10 cellular contexts compared by ENCODE assay signal in genomic region chr5:149837680-149838269, GRCh38.
DNase-seq lines count a peak whose midpoint lies in the region; ATAC-seq, FAIRE-seq and TF ChIP-seq lines count a peak whose summit lies in the region.
"Had no signal": no experiment of that assay in that cellular context is flagged by ENCODE, and none has a peak within 500 bp of the region (broad histone marks: within the 10 kb centered on the region; RNA-seq: fewer than 3 reads in every experiment).

No MANE protein-coding gene starts in this region.

- 43 to 53% methylated on average over 7 of the region's 7 CpGs for WGBS in body of pancreas, 2 donors

- H3K27me3 ChIP-seq in body of pancreas, result no peaks in the 10 kb centered on the region
- H3K27me3 ChIP-seq in keratinocyte (ENCODE audit: control insufficient read depth, extremely low read depth, insufficient read depth, low read length), result no peaks in the 10 kb centered on the region

- H3K9me3 ChIP-seq in body of pancreas (no peaks in the 10 kb centered on the region), keratinocyte (ENCODE audit: control insufficient read depth, low read depth, low read length) (no peaks in the 10 kb centered on the region)

- peak; percentile 57 to 69 for ATAC-seq in activated T-cell treated with anti-CD3 and anti-CD28 coated beads, Interleukin-2, amount 50 U/mL, for 72 hours (replicated peaks in 1 of 2)
- no peak for ATAC-seq in body of pancreas

- H3K79me2 ChIP-seq in keratinocyte (ENCODE audit: control insufficient read depth, insufficient read depth, low read length), result no peaks in the 10 kb centered on the region

- H3K4me2 ChIP-seq in keratinocyte (ENCODE audit: control insufficient read depth, extremely low read depth, insufficient read depth, low read depth, low read length), result no peak overlapping the region

- H3K4me3 ChIP-seq in body of pancreas, result no peak overlapping the region
- H3K4me3 ChIP-seq in keratinocyte (ENCODE audit: control insufficient read depth in 2 of 3, extremely low read depth in 1 of 3, insufficient read depth in 2 of 3, low read depth in 1 of 3, low read length in 3 of 3), result no peak overlapping the region

- no peaks in the 10 kb centered on the region for H3K9me3 Mint-ChIP-seq in activated T-cell treated with anti-CD3 and anti-CD28 coated beads, Interleukin-2, amount 50 U/mL, for 72 hours
- H3K9me3 Mint-ChIP-seq in type B pancreatic cell, result no peaks in the 10 kb centered on the region

- H3K27ac Mint-ChIP-seq in activated T-cell treated with anti-CD3 and anti-CD28 coated beads, Interleukin-2, amount 50 U/mL, for 72 hours, result no peak overlapping the region
- H3K27ac Mint-ChIP-seq in type B pancreatic cell, result no peak overlapping the region
- H3K27ac Mint-ChIP-seq: activated naive CD8-positive, alpha-beta T cell had no signal

- H3K36me3 Mint-ChIP-seq in activated T-cell treated with anti-CD3 and anti-CD28 coated beads, Interleukin-2, amount 50 U/mL, for 72 hours (ENCODE audit: insufficient read depth in 2 of 2), result peaks cover 2 to 3% of the 10 kb centered on the region in 2 donors
- no peaks in the 10 kb centered on the region for H3K36me3 Mint-ChIP-seq in type B pancreatic cell

- H3K4me3 Mint-ChIP-seq in activated T-cell treated with anti-CD3 and anti-CD28 coated beads, Interleukin-2, amount 50 U/mL, for 72 hours, result no peak overlapping the region
- H3K4me3 Mint-ChIP-seq in type B pancreatic cell, result no peak overlapping the region
- H3K4me3 Mint-ChIP-seq: activated naive CD8-positive, alpha-beta T cell had no signal

- no peaks in the 10 kb centered on the region for H3K36me3 ChIP-seq in body of pancreas (replicated peaks in 1 of 2; ENCODE audit: insufficient read depth in 1 of 2, low read depth in 2 of 2)
- H3K36me3 ChIP-seq in keratinocyte (ENCODE audit: control insufficient read depth in 2 of 2, extremely low read depth in 1 of 2, insufficient read depth in 2 of 2, low read length in 2 of 2), result peaks cover 0 to 12% of the 10 kb centered on the region in 2 experiments

- CTCF ChIA-PET in GM10248 (lab: Yijun Ruan, JAX), result interaction anchor here (1.0 to 56.4 kb wide), 6 partner anchors 3 to 199 kb away, joined by 3 to 1145 read pairs (median 152); no protein-coding TSS in a partner anchor

- no peaks in the 10 kb centered on the region for H3K4me1 ChIP-seq in body of pancreas
- peaks cover 11% of the 10 kb centered on the region for H3K4me1 ChIP-seq in keratinocyte (ENCODE audit: control insufficient read depth, extremely low read depth, insufficient read depth, low read length)

- H3K27me3 Mint-ChIP-seq in activated T-cell treated with anti-CD3 and anti-CD28 coated beads, Interleukin-2, amount 50 U/mL, for 72 hours (ENCODE audit: low read depth), result no peaks in the 10 kb centered on the region
- no peaks in the 10 kb centered on the region for H3K27me3 Mint-ChIP-seq in type B pancreatic cell
- H3K27me3 Mint-ChIP-seq: activated naive CD8-positive, alpha-beta T cell had no signal

- no peak overlapping the region for H3K9ac ChIP-seq in keratinocyte (ENCODE audit: control insufficient read depth, extremely low read depth, insufficient read depth, low read length)

- DNase-seq in activated T-cell treated with anti-CD3 and anti-CD28 coated beads, Interleukin-2, amount 50 U/mL, for 72 hours, result peak; percentile 19 to 43
- no peak for DNase-seq in activated T-cell treated with anti-CD3 and anti-CD28 coated beads for 4 hours
- peak; percentile 21 for DNase-seq in NCI-H2227 treated with DMSO at 0.1 percent for 48 hours (lab: John Stamatoyannopoulos, UW)
- peak; percentile 26 to 42 (median 40) for DNase-seq in body of pancreas
- DNase-seq in keratinocyte (ENCODE audit: low read depth, low spot score), result no peak
- DNase-seq in type B pancreatic cell (ENCODE audit: extremely low spot score, unreplicated experiment), result no peak
- DNase-seq in activated CD8-positive, alpha-beta memory T cell treated with anti-CD3 and anti-CD28 coated beads, Interleukin-2, amount 50 U/mL, for 4 hours, result no peak
- no peak for DNase-seq in GM10248 (ENCODE audit: extremely low spot score)

- dilution Hi-C loops in keratinocyte (cut with MboI; ENCODE audit: extremely low pct_ligation_motif_present, low sequenced_read_pairs), result no loop called here

- FAIRE-seq in keratinocyte (lab: Jason Lieb, UNC), result peak; percentile 23
- FAIRE-seq: GM18507 had no signal

- H3K9me1 ChIP-seq in keratinocyte (ENCODE audit: control insufficient read depth, extremely low read depth, insufficient read depth, low read length), result no peaks in the 10 kb centered on the region

- TF ChIP-seq CTCF in body of pancreas (IDR thresholded peaks at IDR 0.05), result peak in 5 of 7 experiments; percentile 19 to 42 (median 41)
- TF ChIP-seq CTCF in keratinocyte (optimal IDR thresholded peaks at IDR 0.05 in 1 of 3, IDR thresholded peaks at IDR 0.05 in 1 of 3, conservative IDR thresholded peaks at IDR 0.05 in 1 of 3; ENCODE audit: extremely low read depth in 1 of 3, insufficient read depth in 2 of 3, low read length in 3 of 3), result peak in 2 of 3 experiments; percentile 75 to 93
- peak; percentile 82 for TF ChIP-seq CTCF in type B pancreatic cell (conservative IDR thresholded peaks at IDR 0.05)
- TF ChIP-seq CTCF in GM10248 (IDR thresholded peaks at IDR 0.05; ENCODE audit: control extremely low read depth, extremely low read depth, low read depth, missing control alignments), result no peak

- H4K20me1 ChIP-seq in keratinocyte (ENCODE audit: control insufficient read depth, extremely low read depth, insufficient read depth, low read length), result no peaks in the 10 kb centered on the region

- intact Hi-C loops in body of pancreas (cut with DNase I), result no loop called here

- no peak for TF ChIP-seq POLR2A in body of pancreas (IDR thresholded peaks at IDR 0.05)

- H3K27ac ChIP-seq in body of pancreas, result no peak overlapping the region
- H3K27ac ChIP-seq in keratinocyte (ENCODE audit: control insufficient read depth, insufficient read depth, low read length), result no peak overlapping the region

- no peaks in the 10 kb centered on the region for H3K4me1 Mint-ChIP-seq in activated T-cell treated with anti-CD3 and anti-CD28 coated beads, Interleukin-2, amount 50 U/mL, for 72 hours (ENCODE audit: low read depth)
- peaks cover 23% of the 10 kb centered on the region for H3K4me1 Mint-ChIP-seq in type B pancreatic cell (ENCODE audit: unreplicated experiment)

- H2AFZ ChIP-seq in keratinocyte (ENCODE audit: control insufficient read depth, low read length), result no peak overlapping the region

- POLR2A ChIA-PET in GM10248 (lab: Yijun Ruan, JAX), result no interaction called here

Comparison
In these comparisons a context has a peak if more than half of its experiments do, and no peak if none do; other contexts are left out.
1. DNase-seq: peak in activated T-cell treated with anti-CD3 and anti-CD28 coated beads, Interleukin-2, amount 50 U/mL, for 72 hours (2 of 2), NCI-H2227 treated with DMSO at 0.1 percent for 48 hours (single experiment) and body of pancreas (4 of 4); none in activated T-cell treated with anti-CD3 and anti-CD28 coated beads for 4 hours (single experiment), keratinocyte (single experiment), type B pancreatic cell (single experiment), activated CD8-positive, alpha-beta memory T cell treated with anti-CD3 and anti-CD28 coated beads, Interleukin-2, amount 50 U/mL, for 4 hours (single experiment) and GM10248 (single experiment).